27 cellular contexts compared by ENCODE assay signal in genomic region chr4:10532155-10532554, GRCh38.
"Had no signal": no experiment of that assay in that cellular context is flagged by ENCODE, and none has a peak within 500 bp of the region (broad histone marks: within the 10 kb centered on the region; RNA-seq: fewer than 3 reads in every experiment).

No MANE protein-coding gene starts in this region.

- H3K27me3 Mint-ChIP-seq: stimulated activated naive CD8-positive, alpha-beta T cell treated with anti-CD3 and anti-CD28 coated beads, Interleukin-15, amount 100 ng/mL, for 72 hours had no signal

- H3K9me3 ChIP-seq: stomach, suprapubic skin, testis, thoracic aorta, thyroid gland, tibial artery, tibial nerve, transverse colon, upper lobe of left lung, upper lobe of right lung, uterus, vagina had no signal

- H3K4me1 Mint-ChIP-seq: stimulated activated effector memory CD8-positive, alpha-beta T cell treated with anti-CD3 and anti-CD28 coated beads, Interleukin-12 subunit alpha, Interleukin-12 subunit beta, amount 100 ng/mL, for 72 hours; stimulated activated naive CD8-positive, alpha-beta T cell treated with anti-CD3 and anti-CD28 coated beads, Interleukin-15, amount 100 ng/mL, for 72 hours had no signal

- DNase-seq: stimulated activated CD4-positive, alpha-beta T cell treated with anti-CD3 and anti-CD28 coated beads, Interleukin-2, amount 100 ng/mL, for 48 hours; stimulated activated CD4-positive, alpha-beta T cell treated with anti-CD3 and anti-CD28 coated beads, Interleukin-4, amount 100 ng/mL, for 1 hour; stimulated activated CD4-positive, alpha-beta T cell treated with anti-CD3 and anti-CD28 coated beads, Interleukin-4, amount 100 ng/mL, for 24 hours; stimulated activated CD4-positive, alpha-beta T cell treated with anti-CD3 and anti-CD28 coated beads, Interleukin-4, amount 100 ng/mL, for 4 hours; stimulated activated CD8-positive, alpha-beta memory T cell treated with anti-CD3 and anti-CD28 coated beads, Interleukin-4, amount 100 ng/mL, for 48 hours; stimulated activated naive B cell treated with anti-CD40 and anti-IgM and Interleukin-4, amounts not matched to agents 10 μg/mL and 1 μg/mL and 100 μg/mL, for 72 hours; stimulated activated naive CD4-positive, alpha-beta T cell; stimulated activated naive CD4-positive, alpha-beta T cell treated with Interleukin-2 at 50 U/mL for 16 hours; stimulated activated naive CD8-positive, alpha-beta T cell treated with anti-CD3 and anti-CD28 coated beads, Interleukin-15, amount 100 ng/mL, for 72 hours; stimulated activated naive CD8-positive, alpha-beta T cell treated with anti-CD3 and anti-CD28 coated beads, Interleukin-15, Interleukin-2, amounts not matched to agents 100 U/mL and 50 U/mL, for 24 hours; stomach; substantia nigra; testis; thyroid gland; tibial artery; transverse colon; upper lobe of left lung; upper lobe of right lung; uterus had no signal

- H3K36me3 ChIP-seq: stomach, suprapubic skin, thoracic aorta, thyroid gland, tibial artery, tibial nerve, transverse colon, upper lobe of left lung, upper lobe of right lung, uterus, vagina had no signal

- H3K36me3 Mint-ChIP-seq: stimulated activated effector memory CD8-positive, alpha-beta T cell treated with anti-CD3 and anti-CD28 coated beads, Interleukin-12 subunit alpha, Interleukin-12 subunit beta, amount 100 ng/mL, for 72 hours; type B pancreatic cell had no signal

- H3K9me3 Mint-ChIP-seq: stimulated activated effector memory CD8-positive, alpha-beta T cell treated with anti-CD3 and anti-CD28 coated beads, Interleukin-12 subunit alpha, Interleukin-12 subunit beta, amount 100 ng/mL, for 72 hours; stimulated activated memory B cell treated with anti-CD40 and anti-IgM and Interleukin-4, amounts not matched to agents 10 μg/mL and 1 μg/mL and 100 μg/mL, for 72 hours; stimulated activated naive B cell treated with anti-CD40 and anti-IgM and Interleukin-4, amounts not matched to agents 10 μg/mL and 1 μg/mL and 100 μg/mL, for 72 hours; stimulated activated naive CD8-positive, alpha-beta T cell treated with anti-CD3 and anti-CD28 coated beads, Interleukin-15, amount 100 ng/mL, for 72 hours; stimulated activated naive CD8-positive, alpha-beta T cell treated with anti-CD3 and anti-CD28 coated beads, Interleukin-15, Interleukin-2, amounts not matched to agents 100 ng/mL and 50 ng/mL, for 24 hours; type B pancreatic cell had no signal

- H3K4me1 ChIP-seq: thyroid gland, upper lobe of right lung, uterus had no signal

- H3K4me3 Mint-ChIP-seq: stimulated activated effector memory CD8-positive, alpha-beta T cell treated with anti-CD3 and anti-CD28 coated beads, Interleukin-12 subunit alpha, Interleukin-12 subunit beta, amount 100 ng/mL, for 72 hours; stimulated activated memory B cell treated with anti-CD40 and anti-IgM and Interleukin-4, amounts not matched to agents 10 μg/mL and 1 μg/mL and 100 μg/mL, for 72 hours; stimulated activated naive B cell treated with anti-CD40 and anti-IgM and Interleukin-4, amounts not matched to agents 10 μg/mL and 1 μg/mL and 100 μg/mL, for 72 hours; stimulated activated naive CD8-positive, alpha-beta T cell treated with anti-CD3 and anti-CD28 coated beads, Interleukin-15, amount 100 ng/mL, for 72 hours; stimulated activated naive CD8-positive, alpha-beta T cell treated with anti-CD3 and anti-CD28 coated beads, Interleukin-15, Interleukin-2, amounts not matched to agents 100 ng/mL and 50 ng/mL, for 24 hours; type B pancreatic cell had no signal

- H3K27ac Mint-ChIP-seq: stimulated activated effector memory CD8-positive, alpha-beta T cell treated with anti-CD3 and anti-CD28 coated beads, Interleukin-12 subunit alpha, Interleukin-12 subunit beta, amount 100 ng/mL, for 72 hours; stimulated activated memory B cell treated with anti-CD40 and anti-IgM and Interleukin-4, amounts not matched to agents 10 μg/mL and 1 μg/mL and 100 μg/mL, for 72 hours; stimulated activated naive B cell treated with anti-CD40 and anti-IgM and Interleukin-4, amounts not matched to agents 10 μg/mL and 1 μg/mL and 100 μg/mL, for 72 hours; stimulated activated naive CD8-positive, alpha-beta T cell treated with anti-CD3 and anti-CD28 coated beads, Interleukin-15, amount 100 ng/mL, for 72 hours; stimulated activated naive CD8-positive, alpha-beta T cell treated with anti-CD3 and anti-CD28 coated beads, Interleukin-15, Interleukin-2, amounts not matched to agents 100 ng/mL and 50 ng/mL, for 24 hours; type B pancreatic cell had no signal

- H3K27ac ChIP-seq: stomach, suprapubic skin, thoracic aorta, thyroid gland, tibial artery, tibial nerve, transverse colon, upper lobe of left lung, upper lobe of right lung, uterus, vagina had no signal

- H3K4me3 ChIP-seq: stomach, suprapubic skin, testis, thoracic aorta, thyroid gland, tibial artery, tibial nerve, transverse colon, upper lobe of left lung, upper lobe of right lung, uterus, vagina had no signal

- H3K27me3 ChIP-seq: stomach, suprapubic skin, testis, thyroid gland, tibial artery, tibial nerve, transverse colon, upper lobe of left lung, upper lobe of right lung, uterus, vagina had no signal
